In genomic region chr1:43763497-43763973, GRCh38 we compare ENCODE assay signal across 8 cellular contexts. TPM values are rescaled to one million over a fixed set of nuclear protein-coding genes. Genes with fewer than 3 reads are reported as not detected.
DNase-seq lines count a peak whose midpoint lies in the region; ATAC-seq and TF ChIP-seq lines count a peak whose summit lies in the region.

No MANE protein-coding gene starts in this region.

- no peaks in the 10 kb centered on the region for H3K79me2 ChIP-seq in H9 (ENCODE audit: insufficient read depth, low read length)

- TF ChIP-seq CTCF in AG10803 (conservative IDR thresholded peaks at IDR 0.05; ENCODE audit: low read length): peak; percentile 95
- peak; percentile 90 for TF ChIP-seq CTCF in H9 (conservative IDR thresholded peaks at IDR 0.05)
- peak; percentile 96 for TF ChIP-seq CTCF in chondrocyte (IDR thresholded peaks at IDR 0.05)

- H3K14ac ChIP-seq in H9 (ENCODE audit: insufficient read depth, low read length): no peak overlapping the region

- no peak overlapping the region for H2BK15ac ChIP-seq in H9 (ENCODE audit: low read depth, low read length)

- no peak overlapping the region for H3K4ac ChIP-seq in H9 (ENCODE audit: low read depth, low read length)

- H3T11ph ChIP-seq in H9 (ENCODE audit: low read length): no peak overlapping the region

- no peak overlapping the region for H3K4me3 ChIP-seq in AG10803 (ENCODE audit: low read length)

- no peak overlapping the region for H4K91ac ChIP-seq in H9 (ENCODE audit: insufficient read length, low read depth, low read length)

- no peak overlapping the region for H2BK12ac ChIP-seq in H9 (ENCODE audit: insufficient read length, low read depth, low read length)

- no peaks in the 10 kb centered on the region for H3K27me3 Mint-ChIP-seq in H9 (ENCODE audit: low read depth)
- H3K27me3 Mint-ChIP-seq in chondrocyte (ENCODE audit: low read depth): no peaks in the 10 kb centered on the region

- H3K27me3 ChIP-seq in H9 (ENCODE audit: insufficient read depth, low read length): no peaks in the 10 kb centered on the region

- DNase-seq in AG10803 (ENCODE audit: low read depth) (peak; percentile 89), H9 (peak; percentile 76), NCI-H345 treated with DMSO at 0.1 percent for 48 hours (lab: John Stamatoyannopoulos, UW; ENCODE audit: unreplicated experiment) (peak; percentile 75), chondrocyte (ENCODE audit: low spot score) (no peak), left lobe of liver (ENCODE audit: low spot score) (peak; percentile 65)
- DNase-seq in stimulated activated CD4-positive, alpha-beta T cell treated with anti-CD3 and anti-CD28 coated beads, Interleukin-4, amount 100 ng/mL, for 24 hours: peak; percentile 52

- H3K36me3 Mint-ChIP-seq in H9 (ENCODE audit: insufficient read depth in 1 of 3, low read depth in 3 of 3) (no peaks in the 10 kb centered on the region), chondrocyte (ENCODE audit: low read depth) (no peaks in the 10 kb centered on the region)

- H3K4me1 ChIP-seq in H9 (ENCODE audit: insufficient read depth, low read length): peaks cover 15% of the 10 kb centered on the region; the same call in 1 of the 2 replicates

- no peak overlapping the region for H4K5ac ChIP-seq in H9 (ENCODE audit: insufficient read length, low read depth, low read length)

- no peaks in the 10 kb centered on the region for H3K9me3 ChIP-seq in H9 (ENCODE audit: control insufficient read depth, low read depth, low read length)

- H3K4me3 Mint-ChIP-seq in H9: no peak overlapping the region
- no peak overlapping the region for H3K4me3 Mint-ChIP-seq in chondrocyte (ENCODE audit: unreplicated experiment)

- no peak overlapping the region for H3K56ac ChIP-seq in H9 (ENCODE audit: insufficient read length, low read depth, low read length)

- no peak overlapping the region for H3K27ac Mint-ChIP-seq in H9
- no peak overlapping the region for H3K27ac Mint-ChIP-seq in chondrocyte (ENCODE audit: unreplicated experiment)

- no peak overlapping the region for H3K9ac ChIP-seq in H9 (ENCODE audit: extremely low read depth, insufficient read length, low read length)

- H3K23ac ChIP-seq in H9 (ENCODE audit: insufficient read length, low read depth, low read length): no peak overlapping the region

- no CpG with 5 or more reads among the region's 4 CpGs for WGBS in H9 (ENCODE audit: extremely low coverage, insufficient read length, low lambda C conversion rate)

- H2BK120ac ChIP-seq in H9 (ENCODE audit: low read depth, low read length, poor library complexity, severe bottlenecking): no peak overlapping the region

- no peak overlapping the region for H2AK5ac ChIP-seq in H9 (ENCODE audit: insufficient read length, low read length)

- H3K27ac ChIP-seq in H9 (ENCODE audit: insufficient read length, low read depth, low read length): no peak overlapping the region

- H2BK5ac ChIP-seq in H9 (ENCODE audit: insufficient read length, low read length): no peak overlapping the region

- H3K79me1 ChIP-seq in H9 (ENCODE audit: insufficient read depth, low read depth, low read length, poor library complexity, severe bottlenecking): no peaks in the 10 kb centered on the region

- H4K8ac ChIP-seq in H9 (replicated peaks; ENCODE audit: insufficient read length, low read depth, low read length): no peak overlapping the region

- H3K4me1 Mint-ChIP-seq in H9 (peaks cover 17 to 20% of the 10 kb centered on the region in 2 experiments), chondrocyte (ENCODE audit: low read depth) (peaks cover 22% of the 10 kb centered on the region)

- H2BK20ac ChIP-seq in H9 (ENCODE audit: low read depth, low read length, poor library complexity, severe bottlenecking): no peak overlapping the region

- H3K4me2 ChIP-seq in H9 (ENCODE audit: insufficient read depth, insufficient read length, low read length): no peak overlapping the region

- no peaks in the 10 kb centered on the region for H4K20me1 ChIP-seq in H9 (ENCODE audit: control insufficient read depth, insufficient read depth, insufficient read length)

- no peaks in the 10 kb centered on the region for H3K9me3 Mint-ChIP-seq in H9
- no peaks in the 10 kb centered on the region for H3K9me3 Mint-ChIP-seq in chondrocyte (ENCODE audit: low read depth)

- no peaks in the 10 kb centered on the region for H3K23me2 ChIP-seq in H9 (ENCODE audit: insufficient read length, low read depth, low read length, poor library complexity, severe bottlenecking)

- H2AFZ ChIP-seq in H9 (ENCODE audit: low read length): no peak overlapping the region

- ATAC-seq in activated CD4-positive, CD25-positive, alpha-beta regulatory T cell treated with anti-CD3 and anti-CD28 coated beads, Interleukin-2, amount 50 U/mL, for 24 hours: peak; percentile 68 to 84
- ATAC-seq in left lobe of liver: peak; percentile 98
- no peak for ATAC-seq in GM21423 (IDR thresholded peaks at IDR 0.05; ENCODE audit: unreplicated experiment)

- no peak overlapping the region for H3K18ac ChIP-seq in H9 (ENCODE audit: insufficient read length, low read depth, low read length)

RNA-seq across cellular contexts. Expression of gene ST3GAL3, which starts 56.2 kb away (rescaled TPM):
- 6.2 and 8.3 TPM in 2 replicates for total RNA-seq in H9 (2021)
- 15.2 to 28.7 TPM (median 17.0 TPM) in 3 replicates for total RNA-seq in chondrocyte
- 11.2 TPM for total RNA-seq in left lobe of liver
